8 cellular contexts compared by ENCODE assay signal in genomic region chr12:55729592-55730446, GRCh38. TPM values are rescaled to one million over a fixed set of nuclear protein-coding genes. Genes with fewer than 3 reads are reported as not detected.
DNase-seq lines count a peak whose midpoint lies in the region; ATAC-seq and TF ChIP-seq lines count a peak whose summit lies in the region.

No MANE protein-coding gene starts in this region.

- ATAC-seq in GM18520 (IDR thresholded peaks at IDR 0.05; ENCODE audit: unreplicated experiment), result peak; percentile 24
- peak; percentile 32 for ATAC-seq in HG03039 (IDR thresholded peaks at IDR 0.05; ENCODE audit: unreplicated experiment)

- H3K9me3 ChIP-seq in AG04450 (ENCODE audit: control insufficient read depth, insufficient read depth, low read length), result no peaks in the 10 kb centered on the region; the same call in 1 of the 2 replicates

- no peak for TF ChIP-seq CTCF in AG04450 (IDR thresholded peaks at IDR 0.05; ENCODE audit: low read depth, low read length)

- POLR2A ChIA-PET in AG04450 (lab: Yijun Ruan, JAX), result interaction anchor here (0.6 to 1.9 kb wide), 13 partner anchors 8 to 801 kb away, joined by 3 to 20 read pairs (median 4); partner anchors contain the start of genes BLOC1S1, DNAJC14, ORMDL2 and PA2G4

- H3K27ac ChIP-seq in AG04450 (ENCODE audit: low read depth, low read length) (peak overlapping the region; percentile 100), skin epidermis (peak overlapping the region; percentile 87 to 100 (median 98))

- H3K4me3 ChIP-seq in AG04450 (ENCODE audit: low read depth, low read length) (peak overlapping the region; percentile 99), skin epidermis (peak overlapping the region; percentile 68 to 92 (median 78))

- CTCF ChIA-PET in AG04450 (lab: Charles Lee), result interaction anchor here (0.7 to 2.3 kb wide), 8 partner anchors 9 to 541 kb away, joined by 3 to 34 read pairs (median 4); partner anchors contain the start of gene RDH5

- DNase-seq in AG04450 (ENCODE audit: low read depth, low spot score) (peak; percentile 82), NCI-H2107 (lab: John Stamatoyannopoulos, UW) (peak; percentile 86), UCSD-AML1 (lab: John Stamatoyannopoulos, UW; ENCODE audit: unreplicated experiment) (peak; percentile 88), iris pigment epithelial cell (ENCODE audit: low read depth) (peak; percentile 98)
- peak; percentile 36 for DNase-seq in central memory CD4-positive, alpha-beta T cell

- no peaks in the 10 kb centered on the region for H3K27me3 ChIP-seq in AG04450 (ENCODE audit: control insufficient read depth, insufficient read depth, low read length)

RNA-seq across cellular contexts. Expression of gene CD63, which starts 1.0 kb away (rescaled TPM):
- 1,757 and 1,955 TPM in 2 replicates for polyA plus RNA-seq in AG04450 (2011; rRNA removed)
- polyA minus RNA-seq in AG04450 (2011; rRNA and poly(A)+ RNA removed), result 793 and 860 TPM in 2 replicates

RNA-seq across cellular contexts. Expression of gene RDH5, which starts 9.6 kb away (rescaled TPM):
- 4.9 and 5.2 TPM in 2 replicates for polyA plus RNA-seq in AG04450 (2011; rRNA removed)
- polyA minus RNA-seq in AG04450 (2011; rRNA and poly(A)+ RNA removed), result 4.2 and 7.1 TPM in 2 replicates

RNA-seq across cellular contexts. Expression of gene GDF11, which starts 13.1 kb away (rescaled TPM):
- polyA plus RNA-seq in AG04450 (2011; rRNA removed), result 4.2 and 6.7 TPM in 2 replicates
- polyA minus RNA-seq in AG04450 (2011; rRNA and poly(A)+ RNA removed), result 7.5 and 10.6 TPM in 2 replicates

RNA-seq across cellular contexts. Expression of gene BLOC1S1, which starts 14.0 kb away (rescaled TPM):
- polyA plus RNA-seq in AG04450 (2011; rRNA removed), result 132 and 155 TPM in 2 replicates
- 58.0 and 72.8 TPM in 2 replicates for polyA minus RNA-seq in AG04450 (2011; rRNA and poly(A)+ RNA removed)

RNA-seq across cellular contexts. Expression of gene ITGA7, which starts 22.1 kb away (rescaled TPM):
- 9.1 and 12.2 TPM in 2 replicates for polyA plus RNA-seq in AG04450 (2011; rRNA removed)
- 8.0 and 8.8 TPM in 2 replicates for polyA minus RNA-seq in AG04450 (2011; rRNA and poly(A)+ RNA removed)

Comparison
In these comparisons a context has a peak if more than half of its experiments do, and no peak if none do; other contexts are left out.
1. Peak in every context shown above with its lines: DNase-seq, ATAC-seq, H3K4me3 ChIP-seq and H3K27ac ChIP-seq.
2. DNase-seq: peak in every context shown above with its lines; median percentile 98 in iris pigment epithelial cell; 88 in UCSD-AML1; 86 in NCI-H2107; 82 in AG04450; 36 in central memory CD4-positive, alpha-beta T cell.